In genomic region chr3:30544811-30545210, GRCh38 we compare ENCODE assay signal across 14 cellular contexts.
DNase-seq lines count a peak whose midpoint lies in the region; ATAC-seq and TF ChIP-seq lines count a peak whose summit lies in the region.
"Had no signal": no experiment of that assay in that cellular context is flagged by ENCODE, and none has a peak within 500 bp of the region (broad histone marks: within the 10 kb centered on the region; RNA-seq: fewer than 3 reads in every experiment).

No MANE protein-coding gene starts in this region.

- H3K9ac ChIP-seq in SK-N-SH = no peak overlapping the region; the same call in 1 of the 2 replicates

- peak; percentile 99 for DNase-seq in HCEC 1CT
- no peak for DNase-seq in SK-N-SH
- peak; percentile 57 for DNase-seq in fibroblast of the conjunctiva (ENCODE audit: low read depth)
- DNase-seq in skeletal muscle cell (ENCODE audit: low read depth) = peak; percentile 82
- no peak for DNase-seq in NCI-H82 treated with DMSO at 0.1 percent for 48 hours (lab: John Stamatoyannopoulos, UW; ENCODE audit: unreplicated experiment)
- DNase-seq in T-helper 17 cell = no peak
- no peak for DNase-seq in activated T-cell treated with anti-CD3 and anti-CD28 coated beads, Interleukin-2, amount 50 U/mL, for 1 hour
- DNase-seq in HAP-1 (ENCODE audit: low spot score in 2 of 2) = no peak
- DNase-seq: activated effector memory CD4-positive, alpha-beta T cell treated with anti-CD3 and anti-CD28 coated beads, Interleukin-2, amount 50 U/mL, for 16 hours; effector CD8-positive, alpha-beta T cell; Karpas-422; lower lobe of right lung; NCI-H82 had no signal

- peaks cover 17% of the 10 kb centered on the region for H3F3A ChIP-seq in SK-N-SH (replicated peaks; ENCODE audit: insufficient read depth)

- H3K4me1 Mint-ChIP-seq in T-helper 17 cell = peaks cover 3% of the 10 kb centered on the region

- peak overlapping the region in 1 of 2 experiments; percentile 75; a peak in 2 of 4 replicates for H3K27ac ChIP-seq in SK-N-SH (ENCODE audit: low read depth in 2 of 2, low read length in 1 of 2)
- H3K27ac ChIP-seq: lower lobe of right lung had no signal

- H3K4me1 ChIP-seq in SK-N-SH (ENCODE audit: control insufficient read depth in 1 of 2, insufficient read depth in 2 of 2, low read depth in 1 of 2, low read length in 1 of 2) = peaks cover 0 to 20% of the 10 kb centered on the region in 2 experiments; a peak in 3 of 4 replicates
- peaks cover 4% of the 10 kb centered on the region; the same call in 1 of the 2 replicates for H3K4me1 ChIP-seq in HAP-1
- H3K4me1 ChIP-seq: lower lobe of right lung had no signal

- no peaks in the 10 kb centered on the region for H3K9me3 ChIP-seq in SK-N-SH
- no peaks in the 10 kb centered on the region for H3K9me3 ChIP-seq in T-helper 17 cell (ENCODE audit: control insufficient read depth, low read length, poor library complexity, severe bottlenecking)
- H3K9me3 ChIP-seq in HAP-1 = no peaks in the 10 kb centered on the region
- H3K9me3 ChIP-seq: lower lobe of right lung, tibial nerve had no signal

- H3K79me2 ChIP-seq in SK-N-SH (ENCODE audit: insufficient read depth) = no peaks in the 10 kb centered on the region

- H3K4me2 ChIP-seq in SK-N-SH = peak overlapping the region; percentile 10; the same call in 1 of the 2 replicates

- H3K36me3 Mint-ChIP-seq in T-helper 17 cell (ENCODE audit: low read depth) = no peaks in the 10 kb centered on the region

- H3K4me3 Mint-ChIP-seq in T-helper 17 cell = no peak overlapping the region

- peak in 1 of 2 experiments; percentile 41; a peak in 1 of 4 replicates for TF ChIP-seq EP300 in SK-N-SH (IDR thresholded peaks at IDR 0.05; ENCODE audit: borderline replicate concordance in 1 of 2, low read depth in 1 of 2, low read length in 1 of 2)

- no peak overlapping the region for H3K27ac Mint-ChIP-seq in T-helper 17 cell

- H2AFZ ChIP-seq in SK-N-SH (ENCODE audit: low read depth) = peak overlapping the region; percentile 17; the same call in 1 of the 2 replicates

- in situ Hi-C loops in HAP-1 (cut with MboI; ENCODE audit: low sequenced_read_pairs) = no loop called here

- CTCF ChIA-PET in SK-N-SH (lab: Yijun Ruan, JAX) = no interaction called here

- H3K9me2 ChIP-seq in SK-N-SH = no peaks in the 10 kb centered on the region

- H3K27me3 ChIP-seq in SK-N-SH (ENCODE audit: insufficient read depth) (no peaks in the 10 kb centered on the region), HAP-1 (ENCODE audit: low read depth) (no peaks in the 10 kb centered on the region)
- H3K27me3 ChIP-seq: tibial nerve had no signal

- TF ChIP-seq CTCF in SK-N-SH (IDR thresholded peaks at IDR 0.05) = no peak

- H3K27me3 Mint-ChIP-seq in T-helper 17 cell = no peaks in the 10 kb centered on the region

- 43% methylated on average over 3 of the region's 3 CpGs for WGBS in SK-N-SH (ENCODE audit: low lambda C conversion rate)

- no peaks in the 10 kb centered on the region for H3K36me3 ChIP-seq in SK-N-SH (replicated peaks in 1 of 2; ENCODE audit: control insufficient read depth in 1 of 2, insufficient read depth in 2 of 2, low read length in 1 of 2)
- H3K36me3 ChIP-seq in HAP-1 (replicated peaks) = no peaks in the 10 kb centered on the region
- H3K36me3 ChIP-seq: lower lobe of right lung, tibial nerve had no signal

- no peaks in the 10 kb centered on the region for H4K20me1 ChIP-seq in SK-N-SH (ENCODE audit: insufficient read depth)

- TF ChIP-seq RAD21 in SK-N-SH (IDR thresholded peaks at IDR 0.05; ENCODE audit: low read length) = no peak

- no peak for ATAC-seq in T-helper 17 cell

- POLR2A ChIA-PET in SK-N-SH (lab: Yijun Ruan, JAX) = no interaction called here

- H3K4me3 ChIP-seq in SK-N-SH (ENCODE audit: low read depth in 2 of 2, low read length in 1 of 2) (no peak overlapping the region), skeletal muscle cell (ENCODE audit: low read depth, low read length) (no peak overlapping the region), HAP-1 (no peak overlapping the region)
- H3K4me3 ChIP-seq: lower lobe of right lung, tibial nerve had no signal

TF ChIP-seq in SK-N-SH, 30 proteins besides CTCF, POLR2A, EP300 and RAD21:
- TF ChIP-seq TCF12 (IDR thresholded peaks at IDR 0.05) = peak; percentile 59
- TF ChIP-seq RFX5 (IDR thresholded peaks at IDR 0.05; ENCODE audit: low read length) = no peak
- no peak for TF ChIP-seq NRF1 (IDR thresholded peaks at IDR 0.05; ENCODE audit: low read depth, low read length)
- TF ChIP-seq RXRA (IDR thresholded peaks at IDR 0.05; ENCODE audit: borderline replicate concordance, low read depth) = peak; percentile 81; the same call in 1 of the 2 replicates
- peak; percentile 48 for TF ChIP-seq JUND (IDR thresholded peaks at IDR 0.05)
- TF ChIP-seq REST (IDR thresholded peaks at IDR 0.05; ENCODE audit: low read depth, low read length) = no peak
- TF ChIP-seq PBX3 (IDR thresholded peaks at IDR 0.05) = peak; percentile 74
- TF ChIP-seq NFIC (IDR thresholded peaks at IDR 0.05; ENCODE audit: borderline replicate concordance) = peak; percentile 65
- no peak for TF ChIP-seq EZH2phosphoT487 (IDR thresholded peaks at IDR 0.05; ENCODE audit: borderline replicate concordance, low read depth)
- TF ChIP-seq POLR2AphosphoS5 (IDR thresholded peaks at IDR 0.05; ENCODE audit: low read depth, low read length) = no peak
- TF ChIP-seq ZBTB33 (IDR thresholded peaks at IDR 0.05; ENCODE audit: borderline replicate concordance, low read depth) = no peak

Comparison
In these comparisons a context has a peak if more than half of its experiments do, and no peak if none do; other contexts are left out.
1. DNase-seq: peak in HCEC 1CT (single experiment), fibroblast of the conjunctiva (single experiment) and skeletal muscle cell (single experiment); none in SK-N-SH (single experiment), NCI-H82 treated with DMSO at 0.1 percent for 48 hours (single experiment), T-helper 17 cell (0 of 3), activated T-cell treated with anti-CD3 and anti-CD28 coated beads, Interleukin-2, amount 50 U/mL, for 1 hour (single experiment) and HAP-1 (0 of 2).